Comparison of ENCODE assay signal across 8 cellular contexts in the genomic region with DNA sequence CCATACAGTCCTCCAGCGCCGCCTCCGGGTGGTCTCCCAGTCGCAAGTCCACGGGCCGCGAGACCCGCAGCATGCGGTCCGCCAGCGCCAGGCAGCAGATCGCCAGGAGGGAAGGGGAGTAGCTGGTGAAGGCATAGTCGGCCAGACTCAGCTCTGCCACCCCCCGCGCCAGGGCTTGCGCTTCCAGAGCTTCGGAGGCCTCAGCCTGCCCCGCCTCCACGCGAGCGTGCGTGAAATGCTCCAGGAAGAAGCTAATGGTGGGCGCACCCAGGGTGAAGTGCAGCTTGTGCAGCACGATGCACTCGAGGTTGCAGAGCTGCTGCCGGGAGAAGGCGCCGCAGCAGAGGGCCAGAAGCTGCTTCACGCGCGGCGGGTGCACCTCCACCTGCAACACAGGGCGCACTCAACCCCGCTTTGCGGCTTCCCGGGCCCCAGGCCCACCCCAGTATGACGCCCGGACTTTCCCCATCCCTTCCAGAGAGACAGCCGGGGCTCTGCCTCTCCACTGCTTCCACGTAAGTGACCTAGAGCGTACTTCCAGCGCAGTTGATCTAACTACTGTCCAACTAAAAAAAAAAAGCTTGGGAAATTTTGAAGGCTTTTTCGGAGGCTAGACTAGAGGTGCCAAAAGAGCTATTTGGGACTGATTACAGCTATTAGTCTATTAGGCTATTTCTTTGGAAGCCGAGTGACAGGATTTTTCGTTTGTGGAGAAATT. TPM values are rescaled to one million over a fixed set of nuclear protein-coding genes. Genes with fewer than 3 reads are reported as not detected.
DNase-seq lines count a peak whose midpoint lies in the region; ATAC-seq and TF ChIP-seq lines count a peak whose summit lies in the region.

No MANE protein-coding gene starts in this region.

- peaks cover 29 to 39% (median 39%) of the 10 kb centered on the region in 3 donors for H3K4me1 Mint-ChIP-seq in T-cell

- CTCF ChIA-PET in T-cell (lab: Charles Lee) = interaction anchor here in 1 of 2 donors (1.1 to 1.5 kb wide), 3 partner anchors 15 to 59 kb away, joined by 3 read pairs; no protein-coding TSS in a partner anchor

- POLR2A ChIA-PET in T-cell (lab: Charles Lee) = interaction anchor here (0.6 kb wide), 2 partner anchors 57 to 642 kb away, joined by 3 read pairs; no protein-coding TSS in a partner anchor

- H3K4me3 ChIP-seq in epithelial cell of proximal tubule (ENCODE audit: low read depth, low read length) = peak overlapping the region; percentile 79

- no peaks in the 10 kb centered on the region for H3K36me3 Mint-ChIP-seq in T-cell

- intact Hi-C loops in posterior cingulate gyrus (cut with DNase I) = loop anchor here (5.0 kb wide), 1 partner anchor 54 kb away; no protein-coding TSS in a partner anchor

- H3K4me3 Mint-ChIP-seq in T-cell = peak overlapping the region; percentile 71 to 97 (median 73)

- DNase-seq in activated CD8-positive, alpha-beta memory T cell treated with anti-CD3 and anti-CD28 coated beads for 24 hours = peak; percentile 74
- DNase-seq in activated CD8-positive, alpha-beta memory T cell treated with anti-CD3 and anti-CD28 coated beads, Interleukin-2, amount 50 U/mL, for 4 hours = no peak
- DNase-seq in T-cell (peak in 3 of 34 experiments; percentile 10 to 18 (median 11)), epithelial cell of proximal tubule (ENCODE audit: low read depth) (no peak), posterior cingulate gyrus (peak in 6 of 10 donors; percentile 33 to 92 (median 61)), AG08395 (ENCODE audit: low spot score) (no peak)

- ATAC-seq in T-cell (replicated peaks in 1 of 4) (peak in 2 of 4 experiments; percentile 15 to 18), HG03280 (IDR thresholded peaks at IDR 0.05; ENCODE audit: unreplicated experiment) (no peak), GM18858 (IDR thresholded peaks at IDR 0.05; ENCODE audit: unreplicated experiment) (no peak)

- H3K27me3 Mint-ChIP-seq in T-cell = peaks cover 67 to 79% of the 10 kb centered on the region in 2 donors

- H3K27ac Mint-ChIP-seq in T-cell = no peak overlapping the region

- H3K9me3 Mint-ChIP-seq in T-cell = no peaks in the 10 kb centered on the region

- TF ChIP-seq CTCF in epithelial cell of proximal tubule (conservative IDR thresholded peaks at IDR 0.05; ENCODE audit: low read depth, low read length) = peak; percentile 2

RNA-seq across cellular contexts. Expression of a gene that starts 1.8 kb away (rescaled TPM):
- under 1 TPM in 1 of 5 donors, not detected in 4; 0.20 TPM for total RNA-seq in T-cell
- total RNA-seq in epithelial cell of proximal tubule = 1.8 and 3.0 TPM in 2 replicates

RNA-seq across cellular contexts. Expression of a gene that starts 4.5 kb away (rescaled TPM):
- total RNA-seq in T-cell = not detected
- total RNA-seq in epithelial cell of proximal tubule = 0.06 and 0.22 TPM in 2 replicates

RNA-seq across cellular contexts. Expression of a gene that starts 58.7 kb away (rescaled TPM):
- not detected for total RNA-seq in T-cell
- not detected in 2 replicates for total RNA-seq in epithelial cell of proximal tubule

Comparison
In these comparisons a context has a peak if more than half of its experiments do, and no peak if none do; other contexts are left out.
1. DNase-seq: peak in activated CD8-positive, alpha-beta memory T cell treated with anti-CD3 and anti-CD28 coated beads for 24 hours (single experiment) and posterior cingulate gyrus (6 of 10); none in activated CD8-positive, alpha-beta memory T cell treated with anti-CD3 and anti-CD28 coated beads, Interleukin-2, amount 50 U/mL, for 4 hours (single experiment), epithelial cell of proximal tubule (single experiment) and AG08395 (single experiment).